In the genomic region with DNA sequence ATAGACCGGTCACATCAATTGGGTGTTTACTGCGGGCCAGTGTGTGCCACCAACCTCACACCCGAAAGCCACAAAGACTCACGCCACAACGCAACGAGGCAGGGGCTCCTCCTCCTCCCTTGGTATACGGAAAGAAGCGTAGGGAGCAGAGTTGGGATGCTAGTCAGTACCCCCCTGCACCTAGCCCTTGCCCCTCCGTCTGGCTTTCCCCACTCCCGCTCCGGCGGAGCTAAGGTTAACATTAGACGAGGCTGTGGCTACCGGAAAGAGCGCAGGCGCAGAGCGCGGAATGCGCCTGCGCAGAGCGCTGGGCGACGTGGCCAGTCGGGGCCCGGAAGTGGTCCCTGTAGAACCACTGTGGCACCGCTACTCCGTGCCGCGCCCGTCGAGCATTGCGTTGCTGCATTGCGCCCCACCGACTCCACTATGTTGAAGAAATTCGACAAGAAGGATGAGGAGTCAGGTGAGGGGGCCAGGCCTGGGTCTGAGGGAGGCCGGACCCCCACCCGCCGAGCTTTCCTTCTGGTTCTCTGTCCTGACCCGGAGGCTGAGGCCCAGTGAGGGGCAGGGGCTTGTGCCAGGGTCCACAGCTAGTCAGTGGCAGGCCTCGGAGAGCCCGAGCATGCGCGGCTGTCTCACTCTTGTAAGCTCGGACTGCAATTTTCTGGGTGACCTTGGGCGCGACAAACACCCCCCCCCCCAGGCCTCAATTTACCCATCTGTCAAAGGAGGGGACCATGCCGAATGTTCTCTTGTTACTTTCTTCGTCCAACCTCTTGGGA, we compare ENCODE assay signal across 2 cellular contexts.
A peak's percentile ranks its signal among the peaks of the same experiment; 100 is the strongest.
TF ChIP-seq lines count a peak whose summit lies in the region.

A gene with protein sequence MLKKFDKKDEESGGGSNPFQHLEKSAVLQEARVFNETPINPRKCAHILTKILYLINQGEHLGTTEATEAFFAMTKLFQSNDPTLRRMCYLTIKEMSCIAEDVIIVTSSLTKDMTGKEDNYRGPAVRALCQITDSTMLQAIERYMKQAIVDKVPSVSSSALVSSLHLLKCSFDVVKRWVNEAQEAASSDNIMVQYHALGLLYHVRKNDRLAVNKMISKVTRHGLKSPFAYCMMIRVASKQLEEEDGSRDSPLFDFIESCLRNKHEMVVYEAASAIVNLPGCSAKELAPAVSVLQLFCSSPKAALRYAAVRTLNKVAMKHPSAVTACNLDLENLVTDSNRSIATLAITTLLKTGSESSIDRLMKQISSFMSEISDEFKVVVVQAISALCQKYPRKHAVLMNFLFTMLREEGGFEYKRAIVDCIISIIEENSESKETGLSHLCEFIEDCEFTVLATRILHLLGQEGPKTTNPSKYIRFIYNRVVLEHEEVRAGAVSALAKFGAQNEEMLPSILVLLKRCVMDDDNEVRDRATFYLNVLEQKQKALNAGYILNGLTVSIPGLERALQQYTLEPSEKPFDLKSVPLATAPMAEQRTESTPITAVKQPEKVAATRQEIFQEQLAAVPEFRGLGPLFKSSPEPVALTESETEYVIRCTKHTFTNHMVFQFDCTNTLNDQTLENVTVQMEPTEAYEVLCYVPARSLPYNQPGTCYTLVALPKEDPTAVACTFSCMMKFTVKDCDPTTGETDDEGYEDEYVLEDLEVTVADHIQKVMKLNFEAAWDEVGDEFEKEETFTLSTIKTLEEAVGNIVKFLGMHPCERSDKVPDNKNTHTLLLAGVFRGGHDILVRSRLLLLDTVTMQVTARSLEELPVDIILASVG (plus strand): TSS at position 323 of the 782 bp plus-strand sequence. CDS start 104 bp downstream, at position 427.

TF ChIP-seq in HCT116, 20 proteins besides CTCF, POLR2A, EP300 and RAD21 (continued from another document):
- TF ChIP-seq, protein P1, sequence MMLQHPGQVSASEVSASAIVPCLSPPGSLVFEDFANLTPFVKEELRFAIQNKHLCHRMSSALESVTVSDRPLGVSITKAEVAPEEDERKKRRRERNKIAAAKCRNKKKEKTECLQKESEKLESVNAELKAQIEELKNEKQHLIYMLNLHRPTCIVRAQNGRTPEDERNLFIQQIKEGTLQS (IDR thresholded peaks at IDR 0.05) = no peak
- TF ChIP-seq, protein P2, sequence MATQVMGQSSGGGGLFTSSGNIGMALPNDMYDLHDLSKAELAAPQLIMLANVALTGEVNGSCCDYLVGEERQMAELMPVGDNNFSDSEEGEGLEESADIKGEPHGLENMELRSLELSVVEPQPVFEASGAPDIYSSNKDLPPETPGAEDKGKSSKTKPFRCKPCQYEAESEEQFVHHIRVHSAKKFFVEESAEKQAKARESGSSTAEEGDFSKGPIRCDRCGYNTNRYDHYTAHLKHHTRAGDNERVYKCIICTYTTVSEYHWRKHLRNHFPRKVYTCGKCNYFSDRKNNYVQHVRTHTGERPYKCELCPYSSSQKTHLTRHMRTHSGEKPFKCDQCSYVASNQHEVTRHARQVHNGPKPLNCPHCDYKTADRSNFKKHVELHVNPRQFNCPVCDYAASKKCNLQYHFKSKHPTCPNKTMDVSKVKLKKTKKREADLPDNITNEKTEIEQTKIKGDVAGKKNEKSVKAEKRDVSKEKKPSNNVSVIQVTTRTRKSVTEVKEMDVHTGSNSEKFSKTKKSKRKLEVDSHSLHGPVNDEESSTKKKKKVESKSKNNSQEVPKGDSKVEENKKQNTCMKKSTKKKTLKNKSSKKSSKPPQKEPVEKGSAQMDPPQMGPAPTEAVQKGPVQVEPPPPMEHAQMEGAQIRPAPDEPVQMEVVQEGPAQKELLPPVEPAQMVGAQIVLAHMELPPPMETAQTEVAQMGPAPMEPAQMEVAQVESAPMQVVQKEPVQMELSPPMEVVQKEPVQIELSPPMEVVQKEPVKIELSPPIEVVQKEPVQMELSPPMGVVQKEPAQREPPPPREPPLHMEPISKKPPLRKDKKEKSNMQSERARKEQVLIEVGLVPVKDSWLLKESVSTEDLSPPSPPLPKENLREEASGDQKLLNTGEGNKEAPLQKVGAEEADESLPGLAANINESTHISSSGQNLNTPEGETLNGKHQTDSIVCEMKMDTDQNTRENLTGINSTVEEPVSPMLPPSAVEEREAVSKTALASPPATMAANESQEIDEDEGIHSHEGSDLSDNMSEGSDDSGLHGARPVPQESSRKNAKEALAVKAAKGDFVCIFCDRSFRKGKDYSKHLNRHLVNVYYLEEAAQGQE (IDR thresholded peaks at IDR 0.05; ENCODE audit: low read depth) = no peak
- TF ChIP-seq SP1 (IDR thresholded peaks at IDR 0.05; ENCODE audit: low read depth) (no peak), SIN3A (IDR thresholded peaks at IDR 0.05; ENCODE audit: low read depth) (peak; percentile 91), ZFX (IDR thresholded peaks at IDR 0.05) (peak; percentile 87), POLR2AphosphoS5 (IDR thresholded peaks at IDR 0.05; ENCODE audit: low read depth, low read length) (peak; percentile 96; the same call in 1 of the 2 replicates), TCF7L2 (IDR thresholded peaks at IDR 0.05; ENCODE audit: borderline replicate concordance, extremely low read depth, insufficient read depth, insufficient read length) (peak; percentile 59), SRF (IDR thresholded peaks at IDR 0.05; ENCODE audit: low read depth) (no peak), ELF1 (IDR thresholded peaks at IDR 0.05; ENCODE audit: borderline replicate concordance, low read depth) (peak; percentile 85), YY1 (IDR thresholded peaks at IDR 0.05; ENCODE audit: extremely low read depth, insufficient replicate concordance, low read depth, low read length) (no peak), EZH2 (IDR thresholded peaks at IDR 0.05) (no peak), ZNF274 (IDR thresholded peaks at IDR 0.05; ENCODE audit: low read depth, low read length) (no peak)

TF ChIP-seq in neural cell, 6 proteins besides CTCF, POLR2A, EP300 and RAD21 (continued from another document):
- TF ChIP-seq, protein P2 (IDR thresholded peaks at IDR 0.05; ENCODE audit: borderline replicate concordance) = peak; percentile 63
- TF ChIP-seq TAF1 (IDR thresholded peaks at IDR 0.05; ENCODE audit: low read depth) = no peak
TF ChIP-seq in neural cell: peak in this region for 4.
